17 cellular contexts compared by ENCODE assay signal in the genomic region with DNA sequence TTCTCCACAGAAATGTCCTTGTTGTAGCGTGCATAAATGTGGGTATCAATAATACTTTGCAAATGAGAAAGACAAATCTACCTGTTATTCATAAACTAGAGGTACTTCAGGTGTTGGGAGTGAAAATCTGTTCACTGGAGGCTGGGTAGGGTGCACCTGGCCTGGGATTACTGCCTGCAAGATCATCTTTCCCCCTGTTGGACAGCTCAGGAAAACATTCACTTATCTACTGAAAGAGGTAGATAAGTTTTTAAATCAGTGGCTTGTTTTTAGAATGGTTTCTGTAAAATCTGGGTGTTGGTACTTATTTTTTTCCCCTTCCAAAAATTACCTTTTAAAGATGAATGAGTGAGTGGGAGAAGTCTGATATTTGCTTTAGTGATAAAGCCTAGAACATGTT.
DNase-seq lines count a peak whose midpoint lies in the region; ATAC-seq and TF ChIP-seq lines count a peak whose summit lies in the region.
"Had no signal": no experiment of that assay in that cellular context is flagged by ENCODE, and none has a peak within 500 bp of the region (broad histone marks: within the 10 kb centered on the region; RNA-seq: fewer than 3 reads in every experiment).

No MANE protein-coding gene starts in this region.

- 0 out of 2 replicates have a peak overlapping the region, but pooled peaks have one; percentile 1 for H3K27ac ChIP-seq in Karpas-422 (ENCODE audit: low read length)
- no peak overlapping the region for H3K27ac ChIP-seq in colonic mucosa
- H3K27ac ChIP-seq: C4-2B, Peyer's patch had no signal

- H4K20me1 ChIP-seq in Karpas-422 (ENCODE audit: insufficient read depth, low read depth, low read length): no peaks in the 10 kb centered on the region

- peaks cover 81% of the 10 kb centered on the region for H3K79me2 ChIP-seq in Karpas-422 (ENCODE audit: low read length)

- H3K4me2 ChIP-seq in Karpas-422 (ENCODE audit: low read depth, low read length, poor library complexity, severe bottlenecking): no peak overlapping the region

- H3K36me3 ChIP-seq in Karpas-422 (ENCODE audit: insufficient read depth, low read length) (no peaks in the 10 kb centered on the region), colonic mucosa (no peaks in the 10 kb centered on the region)
- H3K36me3 ChIP-seq: MG63, Peyer's patch had no signal

- H2AFZ ChIP-seq in Karpas-422 (ENCODE audit: low read length): no peak overlapping the region

- H3K4me1 Mint-ChIP-seq in activated CD4-positive, alpha-beta T cell treated with anti-CD3 and anti-CD28 coated beads, Interleukin-2, amount 10 ng/mL, durations not matched to agents 24 days and 14 days: peaks cover 21% of the 10 kb centered on the region
- H3K4me1 Mint-ChIP-seq in memory B cell (peaks cover 28% of the 10 kb centered on the region), type B pancreatic cell (ENCODE audit: unreplicated experiment) (peaks cover 29% of the 10 kb centered on the region)

- H3K27me3 ChIP-seq in Karpas-422 (ENCODE audit: low read length) (no peaks in the 10 kb centered on the region), colonic mucosa (no peaks in the 10 kb centered on the region)
- H3K27me3 ChIP-seq: MG63, Peyer's patch had no signal

- no peak for DNase-seq in activated CD4-positive, alpha-beta T cell treated with anti-CD3 and anti-CD28 coated beads, Interleukin-2, amount 10 ng/mL, durations not matched to agents 24 days and 14 days
- no peak for DNase-seq in activated CD4-positive, alpha-beta T cell treated with anti-CD3 and anti-CD28 coated beads for 4 hours
- DNase-seq in Karpas-422 (no peak), memory B cell (ENCODE audit: low spot score in 2 of 2) (no peak), type B pancreatic cell (ENCODE audit: extremely low spot score, unreplicated experiment) (no peak), T-helper 1 cell (no peak), colonic mucosa (no peak)
- DNase-seq: GF-D8, HFFc6, MG63, NCI-H1092, NCI-H2081 treated with DMSO at 0.1 percent for 48 hours, NCI-H524, Peyer's patch had no signal

- no peak overlapping the region for H3K4me3 Mint-ChIP-seq in activated CD4-positive, alpha-beta T cell treated with anti-CD3 and anti-CD28 coated beads, Interleukin-2, amount 10 ng/mL, durations not matched to agents 24 days and 14 days
- H3K4me3 Mint-ChIP-seq in memory B cell: no peak overlapping the region
- H3K4me3 Mint-ChIP-seq in type B pancreatic cell: no peak overlapping the region
- H3K4me3 Mint-ChIP-seq: HFFc6 had no signal

- peak overlapping the region; percentile 29 for H3K27ac Mint-ChIP-seq in activated CD4-positive, alpha-beta T cell treated with anti-CD3 and anti-CD28 coated beads, Interleukin-2, amount 10 ng/mL, durations not matched to agents 24 days and 14 days
- H3K27ac Mint-ChIP-seq in memory B cell (peak overlapping the region; percentile 73), type B pancreatic cell (peak overlapping the region; percentile 9)

- H3K36me3 Mint-ChIP-seq in activated CD4-positive, alpha-beta T cell treated with anti-CD3 and anti-CD28 coated beads, Interleukin-2, amount 10 ng/mL, durations not matched to agents 24 days and 14 days (ENCODE audit: low read depth): peaks cover 8% of the 10 kb centered on the region
- H3K36me3 Mint-ChIP-seq in memory B cell (peaks cover 11% of the 10 kb centered on the region), type B pancreatic cell (peaks cover 8% of the 10 kb centered on the region)

- intact Hi-C loops in activated CD4-positive, alpha-beta T cell treated with anti-CD3 and anti-CD28 coated beads, Interleukin-2, amount 10 ng/mL, durations not matched to agents 24 days and 14 days (cut with micrococcal nuclease): no loop called here
- intact Hi-C loops in colonic mucosa (cut with DNase I): no loop called here

- H3K9me3 ChIP-seq in Karpas-422 (ENCODE audit: low read length): no peaks in the 10 kb centered on the region
- H3K9me3 ChIP-seq in colonic mucosa: no peaks in the 10 kb centered on the region
- H3K9me3 ChIP-seq: MG63, Peyer's patch had no signal

- H3K4me1 ChIP-seq in Karpas-422 (ENCODE audit: low read length) (peaks cover 37% of the 10 kb centered on the region), colonic mucosa (no peaks in the 10 kb centered on the region)

- no peaks in the 10 kb centered on the region for H3K9me2 ChIP-seq in Karpas-422 (replicated peaks; ENCODE audit: insufficient read depth, low read length)

- ATAC-seq in memory B cell (ENCODE audit: low read depth) (no peak), HG02852 (IDR thresholded peaks at IDR 0.05; ENCODE audit: unreplicated experiment) (no peak)
- ATAC-seq: Right ventricle myocardium inferior had no signal

- no peaks in the 10 kb centered on the region for H3K9me3 Mint-ChIP-seq in activated CD4-positive, alpha-beta T cell treated with anti-CD3 and anti-CD28 coated beads, Interleukin-2, amount 10 ng/mL, durations not matched to agents 24 days and 14 days
- H3K9me3 Mint-ChIP-seq in memory B cell (no peaks in the 10 kb centered on the region), type B pancreatic cell (no peaks in the 10 kb centered on the region)
- H3K9me3 Mint-ChIP-seq: HFFc6 had no signal

- H3K9ac ChIP-seq in Karpas-422 (ENCODE audit: low read length) (no peak overlapping the region), colonic mucosa (ENCODE audit: low read depth in 2 of 2, low read length in 2 of 2) (no peak overlapping the region)

- TF ChIP-seq CTCF in type B pancreatic cell (conservative IDR thresholded peaks at IDR 0.05) (no peak), colonic mucosa (IDR thresholded peaks at IDR 0.05) (no peak)

- H3K27me3 Mint-ChIP-seq in activated CD4-positive, alpha-beta T cell treated with anti-CD3 and anti-CD28 coated beads, Interleukin-2, amount 10 ng/mL, durations not matched to agents 24 days and 14 days: no peaks in the 10 kb centered on the region
- H3K27me3 Mint-ChIP-seq in memory B cell (no peaks in the 10 kb centered on the region), type B pancreatic cell (no peaks in the 10 kb centered on the region)

- no peak overlapping the region for H3K4me3 ChIP-seq in Karpas-422 (ENCODE audit: low read length)
- no peak overlapping the region for H3K4me3 ChIP-seq in colonic mucosa
- H3K4me3 ChIP-seq: MG63, Peyer's patch had no signal

Comparison
In these comparisons a context has a peak if more than half of its experiments do, and no peak if none do; other contexts are left out.
1. H3K27ac Mint-ChIP-seq: peak in every context shown above with its lines; median percentile 73 in memory B cell; 29 in activated CD4-positive, alpha-beta T cell treated with anti-CD3 and anti-CD28 coated beads, Interleukin-2, amount 10 ng/mL, durations not matched to agents 24 days and 14 days; 9 in type B pancreatic cell.